Comparison of ENCODE assay signal across 1 cellular context in the genomic region with DNA sequence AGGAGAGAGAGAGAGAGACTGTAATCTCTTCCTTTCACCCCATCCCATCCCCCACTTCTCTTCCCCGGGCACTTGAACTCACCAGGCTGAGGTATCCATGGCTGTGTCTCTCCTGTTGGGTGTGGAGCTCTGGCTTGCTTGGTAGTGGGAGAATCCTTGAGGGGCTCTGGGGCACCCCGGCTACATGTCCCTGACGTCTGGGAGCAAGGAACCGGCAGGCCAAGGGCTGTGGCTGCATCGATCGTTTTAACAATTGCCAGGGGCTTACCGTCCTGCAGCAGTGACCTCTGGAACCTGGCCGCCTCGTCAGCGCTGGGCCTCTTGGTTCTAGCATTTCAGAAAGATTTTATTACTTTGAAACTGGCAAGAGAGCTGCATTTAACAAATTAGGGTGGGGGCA.
TF ChIP-seq lines count a peak whose summit lies in the region.

No MANE protein-coding gene starts in this region.

TF ChIP-seq in HCT116, 20 proteins besides CTCF, POLR2A, EP300 and RAD21 (continued from another document):
- TF ChIP-seq ZBTB33 (IDR thresholded peaks at IDR 0.05; ENCODE audit: extremely low read depth, insufficient replicate concordance, low read length) (no peak), EZH2phosphoT487 (IDR thresholded peaks at IDR 0.05; ENCODE audit: borderline replicate concordance) (no peak), EZH2 (IDR thresholded peaks at IDR 0.05) (no peak), SRF (IDR thresholded peaks at IDR 0.05; ENCODE audit: low read depth) (no peak), CEBPB (IDR thresholded peaks at IDR 0.05; ENCODE audit: low read depth) (no peak), ZNF274 (IDR thresholded peaks at IDR 0.05; ENCODE audit: low read depth, low read length) (no peak), ZFX (IDR thresholded peaks at IDR 0.05) (no peak)
- TF ChIP-seq, protein P1, sequence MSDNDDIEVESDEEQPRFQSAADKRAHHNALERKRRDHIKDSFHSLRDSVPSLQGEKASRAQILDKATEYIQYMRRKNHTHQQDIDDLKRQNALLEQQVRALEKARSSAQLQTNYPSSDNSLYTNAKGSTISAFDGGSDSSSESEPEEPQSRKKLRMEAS (IDR thresholded peaks at IDR 0.05): no peak
TF ChIP-seq in HCT116: peak in this region for 0.
